In the genomic region with DNA sequence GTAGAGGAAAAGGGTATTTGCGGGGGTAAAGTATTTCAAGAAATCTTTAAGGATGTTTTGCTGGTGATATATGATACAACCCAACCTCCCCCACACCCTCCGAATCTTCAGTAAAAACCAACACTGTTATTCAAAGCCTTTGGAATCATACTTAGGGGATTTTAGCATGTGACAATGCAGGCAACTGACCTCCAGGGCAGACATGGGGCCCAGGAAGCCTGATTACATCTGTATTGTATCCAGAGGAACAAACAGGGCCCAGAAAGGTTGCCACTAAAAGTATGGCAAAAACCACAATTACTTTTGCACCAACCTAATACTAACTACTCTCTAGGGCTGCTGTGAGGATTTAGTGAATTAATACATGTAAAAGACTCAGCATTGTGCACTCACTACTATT, we compare ENCODE assay signal across 15 cellular contexts. TPM values are rescaled to one million over a fixed set of nuclear protein-coding genes. Genes with fewer than 3 reads are reported as not detected.
A peak's percentile ranks its signal among the peaks of the same experiment; 100 is the strongest.
DNase-seq lines count a peak whose midpoint lies in the region; ATAC-seq and TF ChIP-seq lines count a peak whose summit lies in the region.
"Had no signal": no experiment of that assay in that cellular context is flagged by ENCODE, and none has a peak within 500 bp of the region (broad histone marks: within the 10 kb centered on the region; RNA-seq: fewer than 3 reads in every experiment).

No MANE protein-coding gene starts in this region.

- 89% methylated on average over 2 of the region's 2 CpGs for WGBS in suprapubic skin

- CTCF ChIA-PET in MCF 10A (lab: Yijun Ruan, JAX): no interaction called here

- no peaks in the 10 kb centered on the region for H3K36me3 ChIP-seq in breast epithelium
- H3K36me3 ChIP-seq in adipocyte (ENCODE audit: control insufficient read depth, insufficient read depth, low read length, severe bottlenecking): no peaks in the 10 kb centered on the region
- H3K36me3 ChIP-seq in upper lobe of right lung: no peaks in the 10 kb centered on the region
- H3K36me3 ChIP-seq in suprapubic skin: no peaks in the 10 kb centered on the region
- H3K36me3 ChIP-seq: adrenal gland had no signal

- no peaks in the 10 kb centered on the region for H3K9me3 Mint-ChIP-seq in MCF 10A (ENCODE audit: unreplicated experiment)
- H3K9me3 Mint-ChIP-seq: memory B cell had no signal

- no peak for ATAC-seq in upper lobe of right lung

- no peaks in the 10 kb centered on the region for H3K27me3 Mint-ChIP-seq in MCF 10A (ENCODE audit: insufficient read depth, unreplicated experiment)
- H3K27me3 Mint-ChIP-seq: memory B cell had no signal

- H3K4me1 Mint-ChIP-seq in MCF 10A (ENCODE audit: insufficient read depth, unreplicated experiment): peaks cover 15% of the 10 kb centered on the region
- H3K4me1 Mint-ChIP-seq: memory B cell had no signal

- H3K27ac ChIP-seq in breast epithelium (peak overlapping the region; percentile 72 to 73), upper lobe of right lung (peak overlapping the region; percentile 39), suprapubic skin (no peak overlapping the region)

- TF ChIP-seq CTCF in breast epithelium (IDR thresholded peaks at IDR 0.05) (no peak), MCF 10A (IDR thresholded peaks at IDR 0.05; ENCODE audit: unreplicated experiment) (no peak), upper lobe of right lung (IDR thresholded peaks at IDR 0.05) (no peak), suprapubic skin (IDR thresholded peaks at IDR 0.05) (no peak)

- no peak for TF ChIP-seq POLR2A in breast epithelium (IDR thresholded peaks at IDR 0.05)
- no peak for TF ChIP-seq POLR2A in suprapubic skin (IDR thresholded peaks at IDR 0.05)

- H3K36me3 Mint-ChIP-seq in MCF 10A (ENCODE audit: insufficient read depth, unreplicated experiment): no peaks in the 10 kb centered on the region
- H3K36me3 Mint-ChIP-seq: memory B cell had no signal

- H3K4me1 ChIP-seq in breast epithelium (peaks cover 0 to 5% of the 10 kb centered on the region in 2 donors), adipocyte (ENCODE audit: control insufficient read depth, insufficient read depth, low read length) (peaks cover 46% of the 10 kb centered on the region), upper lobe of right lung (peaks cover 21% of the 10 kb centered on the region), suprapubic skin (peaks cover 33% of the 10 kb centered on the region)

- no peak overlapping the region for H3K4me3 Mint-ChIP-seq in MCF 10A (ENCODE audit: unreplicated experiment)
- H3K4me3 Mint-ChIP-seq: memory B cell had no signal

- POLR2A ChIA-PET in MCF 10A (lab: Yijun Ruan, JAX): no interaction called here

- DNase-seq in breast epithelium (ENCODE audit: low spot score in 2 of 2): no peak
- no peak for DNase-seq in MCF 10A (ENCODE audit: unreplicated experiment)
- DNase-seq in adipocyte (ENCODE audit: low read depth): peak; percentile 50
- DNase-seq in left kidney (ENCODE audit: low read depth, low spot score): peak; percentile 29
- no peak for DNase-seq in upper lobe of right lung
- DNase-seq in activated naive CD4-positive, alpha-beta T cell (lab: John Stamatoyannopoulos, UW): no peak
- no peak for DNase-seq in suprapubic skin (ENCODE audit: low spot score in 2 of 2)
- no peak for DNase-seq in stimulated activated naive CD4-positive, alpha-beta T cell (lab: John Stamatoyannopoulos, UW)
- DNase-seq: activated CD4-positive, CD25-positive, alpha-beta regulatory T cell; activated T-cell treated with anti-CD3 and anti-CD28 coated beads for 4 hours; adrenal gland; NCI-H1417; NCI-H69; SHP77 treated with DMSO at 0.1 percent for 48 hours had no signal

- no TSS peak for BruUV-seq in MCF 10A (replicated peaks; lab: Mats Ljungman, UMichigan)

- H3K4me3 ChIP-seq in breast epithelium (no peak overlapping the region), adipocyte (ENCODE audit: low read length) (no peak overlapping the region), upper lobe of right lung (no peak overlapping the region), suprapubic skin (no peak overlapping the region)
- H3K4me3 ChIP-seq: adrenal gland had no signal

- intact Hi-C loops in breast epithelium (cut with DNase I; ENCODE audit: low total_unique reads): no loop called here
- intact Hi-C loops in MCF 10A (cut with micrococcal nuclease): loop anchor here (10.0 kb wide), 1 partner anchor 46 kb away; the partner anchor contains the start of gene CNN3
- intact Hi-C loops in upper lobe of right lung (cut with DNase I): no loop called here

- peak overlapping the region; percentile 67 for H3K9ac ChIP-seq in adipocyte (ENCODE audit: low read length)

- H3K27me3 ChIP-seq in breast epithelium (no peaks in the 10 kb centered on the region), adipocyte (replicated peaks; ENCODE audit: control insufficient read depth, insufficient read depth, low read length) (no peaks in the 10 kb centered on the region), upper lobe of right lung (no peaks in the 10 kb centered on the region), suprapubic skin (no peaks in the 10 kb centered on the region)
- H3K27me3 ChIP-seq: adrenal gland had no signal

- H3K9me3 ChIP-seq in breast epithelium (no peaks in the 10 kb centered on the region), adipocyte (ENCODE audit: control insufficient read depth, low read length) (no peaks in the 10 kb centered on the region), upper lobe of right lung (no peaks in the 10 kb centered on the region), suprapubic skin (no peaks in the 10 kb centered on the region)
- H3K9me3 ChIP-seq: adrenal gland had no signal

- TF ChIP-seq EP300 in suprapubic skin (IDR thresholded peaks at IDR 0.05): no peak

- no peak overlapping the region for H3K27ac Mint-ChIP-seq in MCF 10A (ENCODE audit: low read depth, unreplicated experiment)
- H3K27ac Mint-ChIP-seq: memory B cell had no signal

RNA-seq across cellular contexts. Expression of gene CNN3, which starts 43.9 kb away (rescaled TPM):
- total RNA-seq in breast epithelium: 100 to 1,000 TPM; 146 to 330 (median 195) TPM
- total RNA-seq in MCF 10A (2022): 44.5 and 48.2 TPM in 2 replicates
- total RNA-seq in upper lobe of right lung: 215 TPM
- total RNA-seq in suprapubic skin: 10 to 100 TPM; 52.3 to 73.7 (median 58.6) TPM

Comparison
In these comparisons a context has a peak if more than half of its experiments do, and no peak if none do; other contexts are left out.
1. DNase-seq: peak in adipocyte (single experiment) and left kidney (single experiment); none in breast epithelium (0 of 2), MCF 10A (single experiment), upper lobe of right lung (single experiment), activated naive CD4-positive, alpha-beta T cell (0 of 4), suprapubic skin (0 of 2) and stimulated activated naive CD4-positive, alpha-beta T cell (0 of 6).